Comparison of ENCODE assay signal across 8 cellular contexts in the genomic region with DNA sequence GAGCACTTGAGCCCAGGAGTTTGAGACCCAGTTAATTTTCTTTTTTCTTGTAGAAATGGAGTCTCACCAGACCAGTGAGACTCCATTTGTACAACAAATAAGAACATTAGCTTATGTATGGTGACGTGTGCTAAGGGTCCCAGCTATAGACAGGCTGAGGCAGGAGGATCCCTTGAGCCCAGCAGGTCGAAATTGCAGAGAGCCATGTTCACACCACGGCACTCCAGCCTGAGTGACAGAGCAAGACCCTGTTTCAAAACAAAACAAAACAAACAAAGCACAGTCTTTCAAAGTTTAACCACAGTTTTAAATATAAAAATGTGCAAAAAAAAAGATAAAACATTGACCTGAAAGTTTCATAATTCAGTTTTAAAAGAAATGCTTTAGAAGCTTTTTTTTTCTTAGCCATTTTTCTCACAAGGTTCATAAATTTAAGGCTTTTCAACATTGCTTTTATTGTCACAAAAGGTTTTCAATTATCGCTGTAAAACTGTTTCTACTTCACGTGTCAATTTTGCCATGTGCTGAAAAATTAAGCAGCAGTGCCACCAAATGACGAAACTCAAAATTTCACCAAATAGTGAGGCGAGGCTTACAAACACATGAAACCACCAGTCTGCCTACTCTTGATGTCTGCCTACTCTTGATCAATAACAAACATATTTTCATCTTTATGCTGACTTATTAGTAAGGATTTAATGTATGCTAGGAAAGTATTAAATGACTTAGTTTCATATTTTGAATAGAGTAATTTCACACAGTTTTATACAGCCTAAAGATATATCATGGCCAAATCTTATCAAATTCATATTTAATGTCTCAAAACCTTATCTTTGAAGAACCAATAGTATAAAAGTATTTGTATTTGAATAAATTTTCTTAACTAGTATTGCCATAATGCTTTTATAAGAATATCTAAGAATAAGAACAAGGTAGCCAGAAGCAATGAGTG.
DNase-seq lines count a peak whose midpoint lies in the region; ATAC-seq, FAIRE-seq and TF ChIP-seq lines count a peak whose summit lies in the region.

No MANE protein-coding gene starts in this region.

- H3K4me1 ChIP-seq in astrocyte (ENCODE audit: insufficient read depth, low read length) (peaks cover 2% of the 10 kb centered on the region), iPS-20b (ENCODE audit: insufficient read depth, low read length) (peaks cover 5% of the 10 kb centered on the region; the same call in 1 of the 2 replicates)

- H3K27ac Mint-ChIP-seq in Calu3 (ENCODE audit: unreplicated experiment) (no peak overlapping the region), astrocyte (ENCODE audit: unreplicated experiment) (no peak overlapping the region)

- H3K4me2 ChIP-seq in astrocyte (ENCODE audit: low read length), result peak overlapping the region; percentile 39

- peak; percentile 73 for FAIRE-seq in astrocyte (lab: Jason Lieb, UNC)

- H3K4me3 ChIP-seq in astrocyte (ENCODE audit: insufficient read depth, low read depth, low read length) (no peak overlapping the region), iPS-20b (ENCODE audit: low read length) (no peak overlapping the region), coronary artery (no peak overlapping the region)

- H3K36me3 ChIP-seq in astrocyte (ENCODE audit: insufficient read depth, low read length) (no peaks in the 10 kb centered on the region), iPS-20b (ENCODE audit: insufficient read depth, low read depth, low read length) (no peaks in the 10 kb centered on the region)

- H3K9me3 ChIP-seq in astrocyte (ENCODE audit: insufficient read depth, low read depth, low read length), result no peaks in the 10 kb centered on the region
- peaks cover 5% of the 10 kb centered on the region; the same call in 1 of the 2 replicates for H3K9me3 ChIP-seq in iPS-20b (ENCODE audit: insufficient read depth, low read depth, low read length)

- H3K36me3 Mint-ChIP-seq in Calu3 (ENCODE audit: insufficient read depth, unreplicated experiment) (no peaks in the 10 kb centered on the region), astrocyte (ENCODE audit: low read depth, unreplicated experiment) (peaks cover 22% of the 10 kb centered on the region)

- no peak overlapping the region for H3K4me3 Mint-ChIP-seq in Calu3 (ENCODE audit: low read depth, unreplicated experiment)
- H3K4me3 Mint-ChIP-seq in astrocyte (ENCODE audit: unreplicated experiment), result no peak overlapping the region

- H3K27me3 ChIP-seq in astrocyte (ENCODE audit: insufficient read depth, low read length), result no peaks in the 10 kb centered on the region
- no peaks in the 10 kb centered on the region for H3K27me3 ChIP-seq in iPS-20b (ENCODE audit: insufficient read depth, low read length)

- H3K27ac ChIP-seq in astrocyte (ENCODE audit: low read depth, low read length) (no peak overlapping the region), iPS-20b (ENCODE audit: low read length) (peak overlapping the region; percentile 20), coronary artery (no peak overlapping the region)

- CTCF ChIA-PET in Calu3 (lab: Charles Lee), result interaction anchor here (0.9 kb wide), 1 partner anchor 233 kb away, joined by 3 read pairs; no protein-coding TSS in a partner anchor

- H4K20me1 ChIP-seq in astrocyte (ENCODE audit: insufficient read depth, low read length), result no peaks in the 10 kb centered on the region

- H3K4me1 Mint-ChIP-seq in Calu3 (ENCODE audit: low read depth, unreplicated experiment), result no peaks in the 10 kb centered on the region
- H3K4me1 Mint-ChIP-seq in astrocyte (ENCODE audit: low read depth, unreplicated experiment), result no peaks in the 10 kb centered on the region

- no peak for TF ChIP-seq CTCF in Calu3 (IDR thresholded peaks at IDR 0.05; ENCODE audit: unreplicated experiment)
- TF ChIP-seq CTCF in astrocyte (IDR thresholded peaks at IDR 0.05; ENCODE audit: insufficient read depth, low read depth, low read length), result peak; percentile 72
- TF ChIP-seq CTCF in coronary artery (IDR thresholded peaks at IDR 0.05), result no peak

- no peaks in the 10 kb centered on the region for H3K79me2 ChIP-seq in astrocyte (ENCODE audit: insufficient read depth, low read length)

- no TSS peak for BruUV-seq in Calu3 (replicated peaks; lab: Mats Ljungman, UMichigan)

- peak; percentile 50 for DNase-seq in Calu3
- DNase-seq in NCI-H82 (lab: John Stamatoyannopoulos, UW), result peak; percentile 61
- peak; percentile 42 for DNase-seq in astrocyte (ENCODE audit: low read depth)
- DNase-seq in stimulated activated CD4-positive, alpha-beta T cell treated with anti-CD3 and anti-CD28 coated beads, Interleukin-4, amount 100 ng/mL, for 24 hours, result peak; percentile 8
- no peak for DNase-seq in coronary artery (ENCODE audit: low spot score)

- H3K27me3 Mint-ChIP-seq in Calu3 (ENCODE audit: unreplicated experiment) (no peaks in the 10 kb centered on the region), astrocyte (ENCODE audit: low read depth, unreplicated experiment) (no peaks in the 10 kb centered on the region)

- H3K9ac ChIP-seq in astrocyte (ENCODE audit: low read length) (peak overlapping the region; percentile 17), iPS-20b (ENCODE audit: low read depth, low read length) (no peak overlapping the region)

- intact Hi-C loops in Calu3 (cut with micrococcal nuclease; ENCODE audit: unreplicated experiment), result loop anchor here (1.0 to 2.0 kb wide), 4 partner anchors 217 to 563 kb away; no protein-coding TSS in a partner anchor

- H3K9me3 Mint-ChIP-seq in Calu3 (ENCODE audit: low read depth, unreplicated experiment) (no peaks in the 10 kb centered on the region), astrocyte (ENCODE audit: unreplicated experiment) (peaks cover 5% of the 10 kb centered on the region)

- H2AFZ ChIP-seq in astrocyte (ENCODE audit: low read depth, low read length), result no peak overlapping the region

- ATAC-seq in GM18870 (IDR thresholded peaks at IDR 0.05; ENCODE audit: unreplicated experiment) (peak; percentile 68), HG03159 (IDR thresholded peaks at IDR 0.05; ENCODE audit: unreplicated experiment) (peak; percentile 72)
